ENCODE assay signal across 3 cellular contexts in the genomic region with DNA sequence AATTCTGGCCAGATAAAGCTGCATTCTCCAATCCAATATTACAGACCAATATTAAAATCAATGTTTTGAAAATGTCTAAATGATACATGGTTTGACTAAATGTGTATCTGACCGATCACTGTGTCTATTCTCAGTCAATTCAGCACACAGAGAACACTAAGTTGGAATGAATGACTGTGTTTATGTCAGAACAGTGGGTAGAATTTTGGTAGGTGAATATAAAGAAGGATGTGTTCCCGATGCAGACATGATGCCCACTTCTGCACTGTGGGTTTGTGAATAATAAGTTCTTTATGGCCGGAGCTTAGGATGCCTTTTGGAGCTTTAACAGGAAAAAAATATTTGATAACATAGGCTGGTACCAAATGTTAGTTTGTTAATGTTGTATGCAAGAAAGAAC.
"Had no signal": no experiment of that assay in that cellular context is flagged by ENCODE, and none has a peak within 500 bp of the region (broad histone marks: within the 10 kb centered on the region; RNA-seq: fewer than 3 reads in every experiment).

No MANE protein-coding gene starts in this region.

- DNase-seq: H9, HCEC 1CT, IMR-90 had no signal
